ENCODE assay signal across 6 cellular contexts in the genomic region with DNA sequence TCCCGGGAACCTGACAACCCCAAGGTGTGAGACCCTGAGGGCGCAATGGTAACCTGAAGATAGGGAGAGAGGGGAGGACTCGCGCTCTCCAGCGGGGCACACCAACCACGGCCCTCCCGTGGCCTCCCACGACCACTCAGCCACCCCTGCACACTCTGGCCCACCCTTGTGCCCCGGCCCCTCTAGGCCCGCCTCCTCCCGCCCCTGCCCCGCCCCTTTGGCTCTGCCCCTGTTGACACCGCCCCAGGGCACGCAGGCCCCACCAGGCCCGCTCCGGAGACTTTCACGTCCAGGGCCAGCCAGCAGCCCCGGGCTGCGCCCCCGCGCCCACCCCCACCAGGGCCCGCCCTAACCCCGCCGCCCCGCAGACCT. TPM values are rescaled to one million over a fixed set of nuclear protein-coding genes. Genes with fewer than 3 reads are reported as not detected.
DNase-seq lines count a peak whose midpoint lies in the region; ATAC-seq and TF ChIP-seq lines count a peak whose summit lies in the region.

No MANE protein-coding gene starts in this region.

- H3K9me3 Mint-ChIP-seq in activated naive CD4-positive, alpha-beta T cell treated with anti-CD3 and anti-CD28 coated beads for 36 hours, result no peaks in the 10 kb centered on the region
- H3K9me3 Mint-ChIP-seq in activated naive CD4-positive, alpha-beta T cell treated with anti-CD3 and anti-CD28 coated beads, Interleukin-2, amount 50 U/mL, for 72 hours, result no peaks in the 10 kb centered on the region

- H3K4me1 ChIP-seq in transverse colon, result peaks cover 23 to 43% (median 26%) of the 10 kb centered on the region in 4 donors

- WGBS in transverse colon (ENCODE audit: low coverage in 1 of 2), 2 donors, result 55% methylated on average over 20 of the region's 25 CpGs; no CpG with 5 or more reads in 1 of the 2 donors
- 14 to 40% methylated on average over 1 to 8 of the region's 25 CpGs for WGBS in lower leg skin, 2 donors

- H3K36me3 Mint-ChIP-seq in activated naive CD4-positive, alpha-beta T cell treated with anti-CD3 and anti-CD28 coated beads for 36 hours (ENCODE audit: low read depth), result no peaks in the 10 kb centered on the region
- H3K36me3 Mint-ChIP-seq in activated naive CD4-positive, alpha-beta T cell treated with anti-CD3 and anti-CD28 coated beads, Interleukin-2, amount 50 U/mL, for 72 hours, result peaks cover 7 to 11% of the 10 kb centered on the region in 2 donors

- peak overlapping the region; percentile 88 for H3K4me3 Mint-ChIP-seq in activated naive CD4-positive, alpha-beta T cell treated with anti-CD3 and anti-CD28 coated beads for 36 hours

- CTCF ChIA-PET in activated naive CD4-positive, alpha-beta T cell treated with anti-CD3 and anti-CD28 coated beads for 36 hours (lab: Charles Lee), result interaction anchor here (1.8 to 2.2 kb wide), 2 partner anchors 50 to 97 kb away, joined by 7 to 10 read pairs; no protein-coding TSS in a partner anchor

- peak overlapping the region in 1 of 4 donors; percentile 57 for H3K27ac ChIP-seq in transverse colon

- H3K27me3 ChIP-seq in transverse colon, result peaks cover 12% of the 10 kb centered on the region

- no peaks in the 10 kb centered on the region for H3K36me3 ChIP-seq in transverse colon

- peaks cover 2% of the 10 kb centered on the region for H3K27me3 Mint-ChIP-seq in activated naive CD4-positive, alpha-beta T cell treated with anti-CD3 and anti-CD28 coated beads for 36 hours (ENCODE audit: low read depth)

- no peak for TF ChIP-seq EP300 in transverse colon (IDR thresholded peaks at IDR 0.05; ENCODE audit: low read depth)

- no peak for DNase-seq in activated naive CD4-positive, alpha-beta T cell treated with anti-CD3 and anti-CD28 coated beads for 36 hours
- DNase-seq in activated naive CD4-positive, alpha-beta T cell treated with anti-CD3 and anti-CD28 coated beads, Interleukin-2, amount 50 U/mL, for 72 hours (ENCODE audit: low spot score in 2 of 2), result no peak
- DNase-seq in left cardiac atrium (no peak), transverse colon (no peak), lower leg skin (ENCODE audit: low spot score in 2 of 2) (no peak)

- in situ Hi-C loops in transverse colon (cut with MboI; ENCODE audit: low pct_ligation_motif_present in 1 of 4, low pct_unique_long_range_greater_than_20kb in 1 of 4, low sequenced_read_pairs in 3 of 4), result no loop called here

- H3K27ac Mint-ChIP-seq in activated naive CD4-positive, alpha-beta T cell treated with anti-CD3 and anti-CD28 coated beads for 36 hours, result no peak overlapping the region
- no peak overlapping the region for H3K27ac Mint-ChIP-seq in activated naive CD4-positive, alpha-beta T cell treated with anti-CD3 and anti-CD28 coated beads, Interleukin-2, amount 50 U/mL, for 72 hours

- no peaks in the 10 kb centered on the region for H3K9me3 ChIP-seq in transverse colon

- peaks cover 77% of the 10 kb centered on the region for H3K4me1 Mint-ChIP-seq in activated naive CD4-positive, alpha-beta T cell treated with anti-CD3 and anti-CD28 coated beads for 36 hours (ENCODE audit: low read depth)

- H3K4me3 ChIP-seq in transverse colon (peak overlapping the region in 3 of 4 donors; percentile 3 to 30 (median 23)), lower leg skin (ENCODE audit: low read depth, poor library complexity, severe bottlenecking) (no peak overlapping the region)

- ATAC-seq in activated naive CD4-positive, alpha-beta T cell treated with anti-CD3 and anti-CD28 coated beads, Interleukin-2, amount 50 U/mL, for 72 hours, result no peak
- peak; percentile 7 to 16 for ATAC-seq in left cardiac atrium
- no peak for ATAC-seq in HG03280 (IDR thresholded peaks at IDR 0.05; ENCODE audit: unreplicated experiment)

- intact Hi-C loops in activated naive CD4-positive, alpha-beta T cell treated with anti-CD3 and anti-CD28 coated beads for 36 hours (cut with micrococcal nuclease), result loop anchor here (1.0 to 5.0 kb wide), 3 partner anchors 45 to 339 kb away; a partner anchor contains a TSS
- intact Hi-C loops in left cardiac atrium (cut with DNase I), result no loop called here
- intact Hi-C loops in transverse colon (cut with DNase I; ENCODE audit: low total_unique reads), result no loop called here
- intact Hi-C loops in lower leg skin (cut with DNase I; ENCODE audit: low total_unique reads), result no loop called here

- no peak for TF ChIP-seq POLR2A in transverse colon (IDR thresholded peaks at IDR 0.05)
- TF ChIP-seq POLR2A in lower leg skin (IDR thresholded peaks at IDR 0.05), result no peak

- no peak for TF ChIP-seq CTCF in transverse colon (IDR thresholded peaks at IDR 0.05)
- no peak for TF ChIP-seq CTCF in lower leg skin (IDR thresholded peaks at IDR 0.05)

RNA-seq across cellular contexts. Expression of a gene that starts 11.0 kb away (rescaled TPM):
- 1 to 10 TPM; 2.8 to 4.0 TPM for total RNA-seq in activated naive CD4-positive, alpha-beta T cell treated with anti-CD3 and anti-CD28 coated beads for 36 hours
- 10 to 100 TPM in 1 of 2 donors, 1 to 10 TPM in 1; 1.1 to 14.9 TPM for total RNA-seq in activated naive CD4-positive, alpha-beta T cell treated with anti-CD3 and anti-CD28 coated beads, Interleukin-2, amount 50 U/mL, for 72 hours
- total RNA-seq in left cardiac atrium (under 1 TPM; 0.13 to 0.32 TPM), transverse colon (1 to 10 TPM in 1 of 4 donors, not detected in 3; 1.1 TPM), lower leg skin (100 to 1,000 TPM in 1 of 4 donors, 10 to 100 TPM in 3; 47.6 to 125 (median 59.8) TPM)

RNA-seq across cellular contexts. Expression of a gene that starts 14.9 kb away (rescaled TPM):
- 10 to 100 TPM; 41.3 to 47.8 TPM for total RNA-seq in activated naive CD4-positive, alpha-beta T cell treated with anti-CD3 and anti-CD28 coated beads for 36 hours
- total RNA-seq in activated naive CD4-positive, alpha-beta T cell treated with anti-CD3 and anti-CD28 coated beads, Interleukin-2, amount 50 U/mL, for 72 hours, result 10 to 100 TPM; 42.6 to 78.3 TPM
- total RNA-seq in left cardiac atrium (10 to 100 TPM; 20.1 to 21.6 TPM), transverse colon (10 to 100 TPM; 33.3 to 76.4 (median 51.4) TPM), lower leg skin (10 to 100 TPM; 22.9 to 35.2 (median 27.6) TPM)

RNA-seq across cellular contexts. Expression of a gene that starts 22.5 kb away (rescaled TPM):
- 1 to 10 TPM; 7.1 to 9.2 TPM for total RNA-seq in activated naive CD4-positive, alpha-beta T cell treated with anti-CD3 and anti-CD28 coated beads for 36 hours
- 10 to 100 TPM in 1 of 2 donors, 1 to 10 TPM in 1; 1.8 to 12.7 TPM for total RNA-seq in activated naive CD4-positive, alpha-beta T cell treated with anti-CD3 and anti-CD28 coated beads, Interleukin-2, amount 50 U/mL, for 72 hours
- 10 to 100 TPM; 13.1 to 63.9 TPM for total RNA-seq in left cardiac atrium
- total RNA-seq in transverse colon, result 10 to 100 TPM in 2 of 4 donors, 1 to 10 TPM in 2; 2.5 to 34.2 (median 7.0) TPM
- total RNA-seq in lower leg skin, result 1 to 10 TPM; 4.0 to 8.9 (median 5.8) TPM

RNA-seq across cellular contexts. Expression of a gene that starts 35.0 kb away (rescaled TPM):
- 1 to 10 TPM; 6.8 to 7.9 TPM for total RNA-seq in activated naive CD4-positive, alpha-beta T cell treated with anti-CD3 and anti-CD28 coated beads for 36 hours
- 10 to 100 TPM in 1 of 2 donors, 1 to 10 TPM in 1; 7.6 to 19.7 TPM for total RNA-seq in activated naive CD4-positive, alpha-beta T cell treated with anti-CD3 and anti-CD28 coated beads, Interleukin-2, amount 50 U/mL, for 72 hours
- 1 to 10 TPM; 4.0 to 4.2 TPM for total RNA-seq in left cardiac atrium
- 1 to 10 TPM; 2.6 to 4.3 (median 3.1) TPM for total RNA-seq in transverse colon
- 1 to 10 TPM; 2.3 to 2.9 (median 2.5) TPM for total RNA-seq in lower leg skin

RNA-seq across cellular contexts. Expression of a gene that starts 35.2 kb away (rescaled TPM):
- total RNA-seq in activated naive CD4-positive, alpha-beta T cell treated with anti-CD3 and anti-CD28 coated beads for 36 hours, result under 1 TPM; 0.17 to 0.19 TPM
- under 1 TPM; 0.41 to 0.72 TPM for total RNA-seq in activated naive CD4-positive, alpha-beta T cell treated with anti-CD3 and anti-CD28 coated beads, Interleukin-2, amount 50 U/mL, for 72 hours
- total RNA-seq in left cardiac atrium (10 to 100 TPM; 59.1 to 82.1 TPM), transverse colon (10 to 100 TPM in 3 of 4 donors, 1 to 10 TPM in 1; 9.5 to 39.0 (median 19.3) TPM), lower leg skin (1 to 10 TPM in 1 of 4 donors, under 1 TPM in 3; 0.15 to 1.1 (median 0.36) TPM)

Comparison
In these comparisons a context has a peak if more than half of its experiments do, and no peak if none do; other contexts are left out.
1. ATAC-seq: peak in left cardiac atrium (2 of 2); none in activated naive CD4-positive, alpha-beta T cell treated with anti-CD3 and anti-CD28 coated beads, Interleukin-2, amount 50 U/mL, for 72 hours (0 of 2) and HG03280 (single experiment).